Comparison of ENCODE assay signal across 11 cellular contexts in genomic region chr2:191231995-191232394, GRCh38. TPM values are rescaled to one million over a fixed set of nuclear protein-coding genes. Genes with fewer than 3 reads are reported as not detected.
DNase-seq lines count a peak whose midpoint lies in the region; ATAC-seq and TF ChIP-seq lines count a peak whose summit lies in the region.
"Had no signal": no experiment of that assay in that cellular context is flagged by ENCODE, and none has a peak within 500 bp of the region (broad histone marks: within the 10 kb centered on the region; RNA-seq: fewer than 3 reads in every experiment).

No MANE protein-coding gene starts in this region.

- H3K27ac ChIP-seq in HEK293 (ENCODE audit: extremely low read depth, low read depth, low read length) = no peak overlapping the region

- peak; percentile 44 for DNase-seq in A172 (ENCODE audit: low spot score)
- peak; percentile 56 for DNase-seq in astrocyte of the spinal cord (ENCODE audit: low read depth, low spot score)
- peak; percentile 58 for DNase-seq in kidney glomerular epithelial cell (lab: John Stamatoyannopoulos, UW)
- DNase-seq in NCI-H510A treated with DMSO at 0.1 percent for 48 hours (lab: John Stamatoyannopoulos, UW) = no peak
- DNase-seq: CD8-positive, alpha-beta memory T cell; left cardiac atrium; NCI-H2029 treated with DMSO at 0.1 percent for 48 hours had no signal

- POLR2A ChIA-PET in HEK293 (lab: Yijun Ruan, JAX) = no interaction called here

- H3K4me1 ChIP-seq in HEK293 (ENCODE audit: control insufficient read depth, insufficient read depth, low read length) = no peaks in the 10 kb centered on the region

- ATAC-seq in GM21360 (IDR thresholded peaks at IDR 0.05; ENCODE audit: unreplicated experiment) = no peak
- no peak for ATAC-seq in GM19455 (IDR thresholded peaks at IDR 0.05; ENCODE audit: unreplicated experiment)
- ATAC-seq in GM18868 (IDR thresholded peaks at IDR 0.05; ENCODE audit: unreplicated experiment) = no peak

- no peak for TF ChIP-seq CTCF in HEK293 (tag by site-specific recombination; IDR thresholded peaks at IDR 0.05)
- peak; percentile 58 for TF ChIP-seq CTCF in astrocyte of the spinal cord (IDR thresholded peaks at IDR 0.05; ENCODE audit: low read depth, low read length)

- H3K9me3 ChIP-seq in HEK293 (ENCODE audit: control insufficient read depth, insufficient read depth, low read depth, low read length) = no peaks in the 10 kb centered on the region

- CTCF ChIA-PET in HEK293 (lab: Yijun Ruan, JAX) = interaction anchor here (0.7 to 1.7 kb wide), 4 partner anchors 13 to 374 kb away, joined by 3 to 6 read pairs (median 4); no protein-coding TSS in a partner anchor

- in situ Hi-C loops in astrocyte of the spinal cord (cut with HindIII; ENCODE audit: low sequenced_read_pairs) = no loop called here

- H3K36me3 ChIP-seq in HEK293 (ENCODE audit: control insufficient read depth in 2 of 2, insufficient read depth in 1 of 2, low read length in 2 of 2) = no peaks in the 10 kb centered on the region

- H3K4me3 ChIP-seq in HEK293 (ENCODE audit: low read depth, low read length) (no peak overlapping the region), astrocyte of the spinal cord (ENCODE audit: low read depth, low read length) (no peak overlapping the region)

TF ChIP-seq in HEK293, 187 proteins besides CTCF, POLR2A, EP300 and RAD21:
- TF ChIP-seq, protein P1, sequence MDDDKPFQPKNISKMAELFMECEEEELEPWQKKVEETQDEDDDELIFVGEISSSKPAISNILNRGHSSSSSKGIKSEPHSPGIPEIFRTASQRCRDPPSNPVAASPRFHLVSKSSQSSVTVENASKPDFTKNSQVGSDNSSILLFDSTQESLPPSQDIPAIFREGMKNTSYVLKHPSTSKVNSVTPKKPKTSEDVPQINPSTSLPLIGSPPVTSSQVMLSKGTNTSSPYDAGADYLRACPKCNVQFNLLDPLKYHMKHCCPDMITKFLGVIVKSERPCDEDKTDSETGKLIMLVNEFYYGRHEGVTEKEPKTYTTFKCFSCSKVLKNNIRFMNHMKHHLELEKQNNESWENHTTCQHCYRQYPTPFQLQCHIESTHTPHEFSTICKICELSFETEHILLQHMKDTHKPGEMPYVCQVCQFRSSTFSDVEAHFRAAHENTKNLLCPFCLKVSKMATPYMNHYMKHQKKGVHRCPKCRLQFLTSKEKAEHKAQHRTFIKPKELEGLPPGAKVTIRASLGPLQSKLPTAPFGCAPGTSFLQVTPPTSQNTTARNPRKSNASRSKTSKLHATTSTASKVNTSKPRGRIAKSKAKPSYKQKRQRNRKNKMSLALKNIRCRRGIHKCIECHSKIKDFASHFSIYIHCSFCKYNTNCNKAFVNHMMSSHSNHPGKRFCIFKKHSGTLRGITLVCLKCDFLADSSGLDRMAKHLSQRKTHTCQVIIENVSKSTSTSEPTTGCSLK (tag by site-specific recombination; IDR thresholded peaks at IDR 0.05) = no peak
- TF ChIP-seq ZNF654 (tag by site-specific recombination; IDR thresholded peaks at IDR 0.05; ENCODE audit: low read depth) (0 out of 2 replicates have a peak, but pooled peaks have one; percentile 15), ZFP41 (tag by site-specific recombination; IDR thresholded peaks at IDR 0.05; ENCODE audit: borderline replicate concordance) (no peak), ZNF670 (tag by site-specific recombination; IDR thresholded peaks at IDR 0.05; ENCODE audit: low read depth) (no peak), GFI1B (tag by site-specific recombination; IDR thresholded peaks at IDR 0.05) (no peak)

RNA-seq across cellular contexts. Expression of gene MYO1B, which starts 13.2 kb away (rescaled TPM):
- total RNA-seq in A172 (2014; rRNA removed; shearing (Covaris generic)) = 4.1 and 4.9 TPM in 2 replicates
